ENCODE assay signal across 1 cellular context in genomic region chr10:63465293-63466167, GRCh38.
TF ChIP-seq lines count a peak whose summit lies in the region.

A gene with protein sequence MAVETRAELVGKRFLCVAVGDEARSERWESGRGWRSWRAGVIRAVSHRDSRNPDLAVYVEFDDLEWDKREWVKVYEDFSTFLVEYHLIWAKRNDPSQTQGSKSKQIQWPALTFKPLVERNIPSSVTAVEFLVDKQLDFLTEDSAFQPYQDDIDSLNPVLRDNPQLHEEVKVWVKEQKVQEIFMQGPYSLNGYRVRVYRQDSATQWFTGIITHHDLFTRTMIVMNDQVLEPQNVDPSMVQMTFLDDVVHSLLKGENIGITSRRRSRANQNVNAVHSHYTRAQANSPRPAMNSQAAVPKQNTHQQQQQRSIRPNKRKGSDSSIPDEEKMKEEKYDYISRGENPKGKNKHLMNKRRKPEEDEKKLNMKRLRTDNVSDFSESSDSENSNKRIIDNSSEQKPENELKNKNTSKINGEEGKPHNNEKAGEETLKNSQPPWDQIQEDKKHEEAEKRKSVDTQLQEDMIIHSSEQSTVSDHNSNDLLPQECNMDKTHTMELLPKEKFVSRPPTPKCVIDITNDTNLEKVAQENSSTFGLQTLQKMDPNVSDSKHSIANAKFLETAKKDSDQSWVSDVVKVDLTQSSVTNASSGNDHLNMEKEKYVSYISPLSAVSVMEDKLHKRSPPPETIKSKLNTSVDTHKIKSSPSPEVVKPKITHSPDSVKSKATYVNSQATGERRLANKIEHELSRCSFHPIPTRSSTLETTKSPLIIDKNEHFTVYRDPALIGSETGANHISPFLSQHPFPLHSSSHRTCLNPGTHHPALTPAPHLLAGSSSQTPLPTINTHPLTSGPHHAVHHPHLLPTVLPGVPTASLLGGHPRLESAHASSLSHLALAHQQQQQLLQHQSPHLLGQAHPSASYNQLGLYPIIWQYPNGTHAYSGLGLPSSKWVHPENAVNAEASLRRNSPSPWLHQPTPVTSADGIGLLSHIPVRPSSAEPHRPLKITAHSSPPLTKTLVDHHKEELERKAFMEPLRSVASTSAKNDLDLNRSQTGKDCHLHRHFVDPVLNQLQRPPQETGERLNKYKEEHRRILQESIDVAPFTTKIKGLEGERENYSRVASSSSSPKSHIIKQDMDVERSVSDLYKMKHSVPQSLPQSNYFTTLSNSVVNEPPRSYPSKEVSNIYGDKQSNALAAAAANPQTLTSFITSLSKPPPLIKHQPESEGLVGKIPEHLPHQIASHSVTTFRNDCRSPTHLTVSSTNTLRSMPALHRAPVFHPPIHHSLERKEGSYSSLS (N-terminal part only) (minus strand): TSS chr10:63465977. CDS start chr10:63465662, 315 bp downstream.

TF ChIP-seq in HepG2, 621 proteins besides CTCF, POLR2A, EP300 and RAD21 (continued from another document and continues in another):
- no peak for TF ChIP-seq GRHL1 (CRISPR knock-in tag; conservative IDR thresholded peaks at IDR 0.05)
- TF ChIP-seq, protein P1, sequence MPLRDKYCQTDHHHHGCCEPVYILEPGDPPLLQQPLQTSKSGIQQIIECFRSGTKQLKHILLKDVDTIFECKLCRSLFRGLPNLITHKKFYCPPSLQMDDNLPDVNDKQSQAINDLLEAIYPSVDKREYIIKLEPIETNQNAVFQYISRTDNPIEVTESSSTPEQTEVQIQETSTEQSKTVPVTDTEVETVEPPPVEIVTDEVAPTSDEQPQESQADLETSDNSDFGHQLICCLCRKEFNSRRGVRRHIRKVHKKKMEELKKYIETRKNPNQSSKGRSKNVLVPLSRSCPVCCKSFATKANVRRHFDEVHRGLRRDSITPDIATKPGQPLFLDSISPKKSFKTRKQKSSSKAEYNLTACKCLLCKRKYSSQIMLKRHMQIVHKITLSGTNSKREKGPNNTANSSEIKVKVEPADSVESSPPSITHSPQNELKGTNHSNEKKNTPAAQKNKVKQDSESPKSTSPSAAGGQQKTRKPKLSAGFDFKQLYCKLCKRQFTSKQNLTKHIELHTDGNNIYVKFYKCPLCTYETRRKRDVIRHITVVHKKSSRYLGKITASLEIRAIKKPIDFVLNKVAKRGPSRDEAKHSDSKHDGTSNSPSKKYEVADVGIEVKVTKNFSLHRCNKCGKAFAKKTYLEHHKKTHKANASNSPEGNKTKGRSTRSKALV (CRISPR knock-in tag; IDR thresholded peaks at IDR 0.05) = peak; percentile 39
- TF ChIP-seq DRAP1 (CRISPR knock-in tag; IDR thresholded peaks at IDR 0.05) = peak; percentile 41
- TF ChIP-seq PAXIP1 (CRISPR knock-in tag; conservative IDR thresholded peaks at IDR 0.05) = 0 out of 2 replicates have a peak, but pooled peaks have one; percentile 8
- TF ChIP-seq IRF1 (CRISPR knock-in tag; IDR thresholded peaks at IDR 0.05; ENCODE audit: low read depth) = no peak
- TF ChIP-seq PPARG (CRISPR knock-in tag; conservative IDR thresholded peaks at IDR 0.05) = no peak
- no peak for TF ChIP-seq SNAI1 (CRISPR knock-in tag; IDR thresholded peaks at IDR 0.05; ENCODE audit: borderline replicate concordance)
- no peak; the same call in 1 of the 2 replicates for TF ChIP-seq GZF1 (CRISPR knock-in tag; IDR thresholded peaks at IDR 0.05)
- TF ChIP-seq ZNF337 (CRISPR knock-in tag; IDR thresholded peaks at IDR 0.05; ENCODE audit: borderline replicate concordance, low read depth) = no peak
- TF ChIP-seq ZFP36L1 (CRISPR knock-in tag; IDR thresholded peaks at IDR 0.05) = peak; percentile 34; the same call in 1 of the 2 replicates
- TF ChIP-seq ARNT (IDR thresholded peaks at IDR 0.05) = no peak
- no peak for TF ChIP-seq HOXA7 (CRISPR knock-in tag; IDR thresholded peaks at IDR 0.05)
- TF ChIP-seq SATB2 (CRISPR knock-in tag; IDR thresholded peaks at IDR 0.05) = peak; percentile 66; the same call in 1 of the 2 replicates
- TF ChIP-seq, protein P2, sequence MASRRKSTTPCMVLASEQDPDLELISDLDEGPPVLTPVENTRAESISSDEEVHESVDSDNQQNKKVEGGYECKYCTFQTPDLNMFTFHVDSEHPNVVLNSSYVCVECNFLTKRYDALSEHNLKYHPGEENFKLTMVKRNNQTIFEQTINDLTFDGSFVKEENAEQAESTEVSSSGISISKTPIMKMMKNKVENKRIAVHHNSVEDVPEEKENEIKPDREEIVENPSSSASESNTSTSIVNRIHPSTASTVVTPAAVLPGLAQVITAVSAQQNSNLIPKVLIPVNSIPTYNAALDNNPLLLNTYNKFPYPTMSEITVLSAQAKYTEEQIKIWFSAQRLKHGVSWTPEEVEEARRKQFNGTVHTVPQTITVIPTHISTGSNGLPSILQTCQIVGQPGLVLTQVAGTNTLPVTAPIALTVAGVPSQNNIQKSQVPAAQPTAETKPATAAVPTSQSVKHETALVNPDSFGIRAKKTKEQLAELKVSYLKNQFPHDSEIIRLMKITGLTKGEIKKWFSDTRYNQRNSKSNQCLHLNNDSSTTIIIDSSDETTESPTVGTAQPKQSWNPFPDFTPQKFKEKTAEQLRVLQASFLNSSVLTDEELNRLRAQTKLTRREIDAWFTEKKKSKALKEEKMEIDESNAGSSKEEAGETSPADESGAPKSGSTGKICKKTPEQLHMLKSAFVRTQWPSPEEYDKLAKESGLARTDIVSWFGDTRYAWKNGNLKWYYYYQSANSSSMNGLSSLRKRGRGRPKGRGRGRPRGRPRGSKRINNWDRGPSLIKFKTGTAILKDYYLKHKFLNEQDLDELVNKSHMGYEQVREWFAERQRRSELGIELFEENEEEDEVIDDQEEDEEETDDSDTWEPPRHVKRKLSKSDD (CRISPR knock-in tag; IDR thresholded peaks at IDR 0.05; ENCODE audit: low read depth) = no peak; the same call in 1 of the 2 replicates
- peak; percentile 44; the same call in 1 of the 2 replicates for TF ChIP-seq ZNF709 (CRISPR knock-in tag; IDR thresholded peaks at IDR 0.05)
- TF ChIP-seq, protein P3, sequence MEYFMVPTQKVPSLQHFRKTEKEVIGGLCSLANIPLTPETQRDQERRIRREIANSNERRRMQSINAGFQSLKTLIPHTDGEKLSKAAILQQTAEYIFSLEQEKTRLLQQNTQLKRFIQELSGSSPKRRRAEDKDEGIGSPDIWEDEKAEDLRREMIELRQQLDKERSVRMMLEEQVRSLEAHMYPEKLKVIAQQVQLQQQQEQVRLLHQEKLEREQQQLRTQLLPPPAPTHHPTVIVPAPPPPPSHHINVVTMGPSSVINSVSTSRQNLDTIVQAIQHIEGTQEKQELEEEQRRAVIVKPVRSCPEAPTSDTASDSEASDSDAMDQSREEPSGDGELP (IDR thresholded peaks at IDR 0.05; ENCODE audit: borderline replicate concordance, low read depth) = peak; percentile 28; the same call in 1 of the 2 replicates
- 0 out of 2 replicates have a peak, but pooled peaks have one; percentile 24 for TF ChIP-seq ZZZ3 (CRISPR knock-in tag; IDR thresholded peaks at IDR 0.05; ENCODE audit: borderline replicate concordance)
- no peak for TF ChIP-seq E2F2 (CRISPR knock-in tag; IDR thresholded peaks at IDR 0.05; ENCODE audit: borderline replicate concordance)
- peak; percentile 34; the same call in 1 of the 2 replicates for TF ChIP-seq IKZF5 (CRISPR knock-in tag; IDR thresholded peaks at IDR 0.05)
- TF ChIP-seq RCOR2 (CRISPR knock-in tag; IDR thresholded peaks at IDR 0.05) = no peak
- no peak for TF ChIP-seq HNF4A (CRISPR knock-in tag; IDR thresholded peaks at IDR 0.05)
- peak; percentile 74; the same call in 1 of the 2 replicates for TF ChIP-seq PAX8 (CRISPR knock-in tag; IDR thresholded peaks at IDR 0.05; ENCODE audit: borderline replicate concordance)
- TF ChIP-seq TSC22D2 (CRISPR knock-in tag; IDR thresholded peaks at IDR 0.05; ENCODE audit: borderline replicate concordance) = no peak; the same call in 1 of the 2 replicates
- 0 out of 2 replicates have a peak, but pooled peaks have one; percentile 37 for TF ChIP-seq ZNF121 (CRISPR knock-in tag; IDR thresholded peaks at IDR 0.05)
- no peak for TF ChIP-seq ZFP62 (CRISPR knock-in tag; IDR thresholded peaks at IDR 0.05)
- TF ChIP-seq ZNF574 (CRISPR knock-in tag; IDR thresholded peaks at IDR 0.05) = peak; percentile 69
